ENCODE assay signal across 9 cellular contexts in genomic region chr2:238970553-238971081, GRCh38.
DNase-seq lines count a peak whose midpoint lies in the region; ATAC-seq and TF ChIP-seq lines count a peak whose summit lies in the region.
"Had no signal": no experiment of that assay in that cellular context is flagged by ENCODE, and none has a peak within 500 bp of the region (broad histone marks: within the 10 kb centered on the region; RNA-seq: fewer than 3 reads in every experiment).

No MANE protein-coding gene starts in this region.

- no peaks in the 10 kb centered on the region for H3K4me1 Mint-ChIP-seq in activated naive CD8-positive, alpha-beta T cell treated with anti-CD3 and anti-CD28 coated beads for 36 hours

- H3K27me3 ChIP-seq in right atrium auricular region, result no peaks in the 10 kb centered on the region
- no peaks in the 10 kb centered on the region for H3K27me3 ChIP-seq in sigmoid colon

- H3K27ac ChIP-seq in right atrium auricular region, result no peak overlapping the region
- H3K27ac ChIP-seq in sigmoid colon, result no peak overlapping the region
- H3K27ac ChIP-seq: BLaER1 treated with 17β-estradiol and CSF1 and Interleukin-3, amounts not matched to agents 10 nM and 100 nM had no signal

- TF ChIP-seq CTCF in right atrium auricular region (IDR thresholded peaks at IDR 0.05), result peak; percentile 94 to 99
- peak; percentile 92 to 99 (median 96) for TF ChIP-seq CTCF in sigmoid colon (IDR thresholded peaks at IDR 0.05)

- H3K4me3 ChIP-seq in right atrium auricular region (no peak overlapping the region), sigmoid colon (no peak overlapping the region)
- H3K4me3 ChIP-seq: BLaER1 treated with 17β-estradiol and CSF1 and Interleukin-3, amounts not matched to agents 10 nM and 100 nM had no signal

- WGBS in sigmoid colon, 2 donors, result 26 to 45% methylated on average over 9 of the region's 9 CpGs

- H3K4me3 Mint-ChIP-seq in activated naive CD8-positive, alpha-beta T cell treated with anti-CD3 and anti-CD28 coated beads for 36 hours, result no peak overlapping the region

- no peak overlapping the region for H3K27ac Mint-ChIP-seq in activated naive CD8-positive, alpha-beta T cell treated with anti-CD3 and anti-CD28 coated beads for 36 hours

- ATAC-seq in HG03066 (IDR thresholded peaks at IDR 0.05; ENCODE audit: low read depth, unreplicated experiment) (peak; percentile 66), HG03039 (IDR thresholded peaks at IDR 0.05; ENCODE audit: unreplicated experiment) (no peak)

- H3K4me1 ChIP-seq in right atrium auricular region, result no peaks in the 10 kb centered on the region
- peaks cover 0 to 23% (median 22%) of the 10 kb centered on the region in 4 donors for H3K4me1 ChIP-seq in sigmoid colon

- peaks cover 7% of the 10 kb centered on the region for H3K9me3 Mint-ChIP-seq in activated naive CD8-positive, alpha-beta T cell treated with anti-CD3 and anti-CD28 coated beads for 36 hours

- peaks cover 0 to 6% of the 10 kb centered on the region in 2 donors for H3K9me3 ChIP-seq in right atrium auricular region
- no peaks in the 10 kb centered on the region for H3K9me3 ChIP-seq in sigmoid colon

- H3K36me3 Mint-ChIP-seq in activated naive CD8-positive, alpha-beta T cell treated with anti-CD3 and anti-CD28 coated beads for 36 hours, result no peaks in the 10 kb centered on the region

- peaks cover 20% of the 10 kb centered on the region for H3K27me3 Mint-ChIP-seq in activated naive CD8-positive, alpha-beta T cell treated with anti-CD3 and anti-CD28 coated beads for 36 hours

- intact Hi-C loops in sigmoid colon (cut with DNase I), result no loop called here

- TF ChIP-seq POLR2A in sigmoid colon (IDR thresholded peaks at IDR 0.05), result no peak

- no peak for TF ChIP-seq EP300 in sigmoid colon (IDR thresholded peaks at IDR 0.05)

- no peaks in the 10 kb centered on the region for H3K36me3 ChIP-seq in right atrium auricular region
- H3K36me3 ChIP-seq in sigmoid colon, result no peaks in the 10 kb centered on the region
- H3K36me3 ChIP-seq: BLaER1 treated with 17β-estradiol and CSF1 and Interleukin-3, amounts not matched to agents 10 nM and 100 nM had no signal

- peak; percentile 1 to 3 for DNase-seq in NCI-H2081 (lab: John Stamatoyannopoulos, UW)
- DNase-seq in NCI-H2081 treated with DMSO at 0.1 percent for 48 hours (lab: John Stamatoyannopoulos, UW), result no peak
- peak; percentile 59 for DNase-seq in RPMI7951 (ENCODE audit: low read depth)
- peak; percentile 45 for DNase-seq in activated naive CD8-positive, alpha-beta T cell treated with anti-CD3 and anti-CD28 coated beads for 36 hours
- DNase-seq in right atrium auricular region (ENCODE audit: low spot score), result no peak
- peak; percentile 83 for DNase-seq in sigmoid colon

Comparison
In these comparisons a context has a peak if more than half of its experiments do, and no peak if none do; other contexts are left out.
1. DNase-seq: peak in NCI-H2081 (2 of 2), RPMI7951 (single experiment), activated naive CD8-positive, alpha-beta T cell treated with anti-CD3 and anti-CD28 coated beads for 36 hours (single experiment) and sigmoid colon (single experiment); none in NCI-H2081 treated with DMSO at 0.1 percent for 48 hours (single experiment) and right atrium auricular region (single experiment).